ENCODE assay signal across 25 cellular contexts in the genomic region with DNA sequence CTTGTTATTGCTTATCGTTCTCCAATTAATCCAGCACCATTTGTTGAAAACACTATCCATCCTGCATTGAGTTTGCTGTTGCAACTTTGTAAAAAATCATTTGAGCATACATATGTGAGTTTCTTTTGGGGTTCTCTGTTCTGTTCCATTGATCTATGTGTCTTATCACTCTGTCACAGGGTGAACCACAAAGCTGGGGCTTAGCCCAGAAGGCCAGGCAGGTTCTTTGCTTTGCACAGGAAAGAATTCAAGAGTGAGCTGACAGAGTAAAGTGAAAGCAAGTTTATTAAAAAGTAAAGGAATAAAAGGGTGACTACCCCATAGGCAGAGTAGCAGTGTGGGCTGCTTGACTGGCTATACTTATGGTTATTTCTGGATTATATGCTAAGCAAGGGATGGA. TPM values are rescaled to one million over a fixed set of nuclear protein-coding genes. Genes with fewer than 3 reads are reported as not detected.
A peak's percentile ranks its signal among the peaks of the same experiment; 100 is the strongest.
DNase-seq lines count a peak whose midpoint lies in the region; ATAC-seq and TF ChIP-seq lines count a peak whose summit lies in the region.
"Had no signal": no experiment of that assay in that cellular context is flagged by ENCODE, and none has a peak within 500 bp of the region (broad histone marks: within the 10 kb centered on the region; RNA-seq: fewer than 3 reads in every experiment).

No MANE protein-coding gene starts in this region.

- H3K27me3 Mint-ChIP-seq in activated T-cell treated with anti-CD3 and anti-CD28 coated beads, Interleukin-2, amount 50 U/mL, for 24 hours = no peaks in the 10 kb centered on the region
- H3K27me3 Mint-ChIP-seq in activated T-helper 17 cell treated with anti-CD3 and anti-CD28 coated beads, Interleukin-2, amount 50 U/mL, for 72 hours = no peaks in the 10 kb centered on the region
- H3K27me3 Mint-ChIP-seq in naive thymus-derived CD8-positive, alpha-beta T cell = no peaks in the 10 kb centered on the region
- H3K27me3 Mint-ChIP-seq: effector memory CD8-positive, alpha-beta T cell had no signal

- no peak overlapping the region for H3K27ac ChIP-seq in esophagus muscularis mucosa (replicated peaks in 1 of 4)
- H3K27ac ChIP-seq: adrenal gland, BLaER1, breast epithelium, colonic mucosa, neutrophil, psoas muscle, suprapubic skin had no signal

- POLR2A ChIA-PET in naive thymus-derived CD8-positive, alpha-beta T cell (lab: Charles Lee) = interaction anchor here (1.0 kb wide), 1 partner anchor 119 kb away, joined by 4 read pairs; a partner anchor contains a TSS

- peaks cover 28% of the 10 kb centered on the region for H3K36me3 Mint-ChIP-seq in activated T-cell treated with anti-CD3 and anti-CD28 coated beads, Interleukin-2, amount 50 U/mL, for 24 hours (ENCODE audit: low read depth)
- no peaks in the 10 kb centered on the region for H3K36me3 Mint-ChIP-seq in activated T-helper 17 cell treated with anti-CD3 and anti-CD28 coated beads, Interleukin-2, amount 50 U/mL, for 72 hours (ENCODE audit: low read depth)
- H3K36me3 Mint-ChIP-seq in naive thymus-derived CD8-positive, alpha-beta T cell = peaks cover 0 to 7% (median 0%) of the 10 kb centered on the region in 3 donors

- intact Hi-C loops in esophagus muscularis mucosa (cut with DNase I) = no loop called here

- H3K4me3 Mint-ChIP-seq in activated T-cell treated with anti-CD3 and anti-CD28 coated beads, Interleukin-2, amount 50 U/mL, for 24 hours = no peak overlapping the region
- no peak overlapping the region for H3K4me3 Mint-ChIP-seq in activated T-helper 17 cell treated with anti-CD3 and anti-CD28 coated beads, Interleukin-2, amount 50 U/mL, for 72 hours
- peak overlapping the region in 4 of 10 donors; percentile 1 to 19 (median 3) for H3K4me3 Mint-ChIP-seq in naive thymus-derived CD8-positive, alpha-beta T cell
- H3K4me3 Mint-ChIP-seq: activated T-cell treated with anti-CD3 and anti-CD28 coated beads, Interleukin-2, amount 50 U/mL, for 4 hours; effector memory CD8-positive, alpha-beta T cell had no signal

- TF ChIP-seq POLR2A in esophagus muscularis mucosa (IDR thresholded peaks at IDR 0.05; ENCODE audit: low read depth) = no peak

- no peak for DNase-seq in activated T-cell treated with anti-CD3 and anti-CD28 coated beads, Interleukin-2, amount 50 U/mL, for 24 hours
- DNase-seq in activated T-cell treated with anti-CD3 and anti-CD28 coated beads, Interleukin-2, amount 50 U/mL, for 1 hour = no peak
- DNase-seq in Jurkat, Clone E6-1 (ENCODE audit: low read depth, low spot score) = peak; percentile 78
- peak in 3 of 10 donors; percentile 23 to 42 (median 37) for DNase-seq in naive thymus-derived CD8-positive, alpha-beta T cell
- DNase-seq in COLO668 (lab: John Stamatoyannopoulos, UW; ENCODE audit: unreplicated experiment) = no peak
- no peak for DNase-seq in esophagus muscularis mucosa (ENCODE audit: extremely low spot score)
- DNase-seq in iPS-NIHi7 (ENCODE audit: extremely low spot score) = no peak
- DNase-seq: ACHN; activated T-cell treated with anti-CD3 and anti-CD28 coated beads, Interleukin-2, amount 50 U/mL, for 4 hours; adrenal gland; colonic mucosa; DMS 273 treated with DMSO at 0.1 percent for 48 hours; effector memory CD8-positive, alpha-beta T cell; H7; kidney glomerular epithelial cell; NCI-H1694; NCI-H2227 treated with DMSO at 0.1 percent for 48 hours; psoas muscle had no signal

- 82% methylated on average over 1 of the region's 1 CpG for WGBS in esophagus muscularis mucosa

- peaks cover 10% of the 10 kb centered on the region for H3K4me1 Mint-ChIP-seq in activated T-cell treated with anti-CD3 and anti-CD28 coated beads, Interleukin-2, amount 50 U/mL, for 24 hours (ENCODE audit: low read depth)
- peaks cover 5% of the 10 kb centered on the region for H3K4me1 Mint-ChIP-seq in activated T-helper 17 cell treated with anti-CD3 and anti-CD28 coated beads, Interleukin-2, amount 50 U/mL, for 72 hours
- peaks cover 6 to 23% (median 8%) of the 10 kb centered on the region in 4 donors for H3K4me1 Mint-ChIP-seq in naive thymus-derived CD8-positive, alpha-beta T cell

- no peak for TF ChIP-seq CTCF in esophagus muscularis mucosa (IDR thresholded peaks at IDR 0.05)

- H3K27ac Mint-ChIP-seq in activated T-cell treated with anti-CD3 and anti-CD28 coated beads, Interleukin-2, amount 50 U/mL, for 24 hours = peak overlapping the region; percentile 6
- peak overlapping the region; percentile 75 for H3K27ac Mint-ChIP-seq in activated T-helper 17 cell treated with anti-CD3 and anti-CD28 coated beads, Interleukin-2, amount 50 U/mL, for 72 hours
- peak overlapping the region in 9 of 10 donors; percentile 5 to 76 (median 54) for H3K27ac Mint-ChIP-seq in naive thymus-derived CD8-positive, alpha-beta T cell

- no peaks in the 10 kb centered on the region for H3K9me3 ChIP-seq in esophagus muscularis mucosa
- H3K9me3 ChIP-seq: adrenal gland, breast epithelium, colonic mucosa, neutrophil, psoas muscle, suprapubic skin had no signal

- ATAC-seq in activated T-helper 17 cell treated with anti-CD3 and anti-CD28 coated beads, Interleukin-2, amount 50 U/mL, for 72 hours (replicated peaks) = peak; percentile 14
- peak; percentile 61 to 86 for ATAC-seq in naive thymus-derived CD8-positive, alpha-beta T cell
- ATAC-seq: effector memory CD8-positive, alpha-beta T cell; psoas muscle; Right ventricle myocardium inferior had no signal

- no peaks in the 10 kb centered on the region for H3K27me3 ChIP-seq in esophagus muscularis mucosa
- H3K27me3 ChIP-seq: adrenal gland, BLaER1, breast epithelium, colonic mucosa, neutrophil, suprapubic skin had no signal

- no peak for TF ChIP-seq EP300 in esophagus muscularis mucosa (IDR thresholded peaks at IDR 0.05)

- H3K4me1 ChIP-seq in esophagus muscularis mucosa = no peaks in the 10 kb centered on the region
- H3K4me1 ChIP-seq: adrenal gland, BLaER1, breast epithelium, colonic mucosa, psoas muscle, suprapubic skin had no signal

- H3K9me3 Mint-ChIP-seq in activated T-cell treated with anti-CD3 and anti-CD28 coated beads, Interleukin-2, amount 50 U/mL, for 24 hours = no peaks in the 10 kb centered on the region
- H3K9me3 Mint-ChIP-seq in activated T-helper 17 cell treated with anti-CD3 and anti-CD28 coated beads, Interleukin-2, amount 50 U/mL, for 72 hours = no peaks in the 10 kb centered on the region
- no peaks in the 10 kb centered on the region for H3K9me3 Mint-ChIP-seq in naive thymus-derived CD8-positive, alpha-beta T cell
- H3K9me3 Mint-ChIP-seq: activated T-cell treated with anti-CD3 and anti-CD28 coated beads, Interleukin-2, amount 50 U/mL, for 4 hours; effector memory CD8-positive, alpha-beta T cell had no signal

- H3K36me3 ChIP-seq in esophagus muscularis mucosa = peaks cover 0 to 6% (median 0%) of the 10 kb centered on the region in 4 donors
- H3K36me3 ChIP-seq: adrenal gland, breast epithelium, colonic mucosa had no signal

- H3K4me3 ChIP-seq in Jurkat, Clone E6-1 (ENCODE audit: low read length) = no peak overlapping the region
- no peak overlapping the region for H3K4me3 ChIP-seq in esophagus muscularis mucosa
- H3K4me3 ChIP-seq: adrenal gland, BLaER1, breast epithelium, colonic mucosa, lung, psoas muscle, suprapubic skin had no signal

RNA-seq across cellular contexts. Expression of a gene that starts 46.7 kb away (rescaled TPM):
- polyA plus RNA-seq in Jurkat, Clone E6-1 (2012; ENCODE audit: insufficient read depth, insufficient read length) = 77.2 TPM
- 10 to 100 TPM; 43.3 to 51.2 TPM for total RNA-seq in activated T-helper 17 cell treated with anti-CD3 and anti-CD28 coated beads, Interleukin-2, amount 50 U/mL, for 72 hours
- 10 to 100 TPM; 78.3 to 90.1 TPM for total RNA-seq in naive thymus-derived CD8-positive, alpha-beta T cell
- polyA plus RNA-seq in naive thymus-derived CD8-positive, alpha-beta T cell = 100 to 1,000 TPM; 109 to 125 (median 113) TPM
- 10 to 100 TPM; 19.5 to 34.1 (median 24.1) TPM for total RNA-seq in esophagus muscularis mucosa

RNA-seq across cellular contexts. Expression of a gene that starts 51.5 kb away (rescaled TPM):
- not detected for polyA plus RNA-seq in Jurkat, Clone E6-1 (2012; ENCODE audit: insufficient read depth, insufficient read length)
- total RNA-seq in activated T-helper 17 cell treated with anti-CD3 and anti-CD28 coated beads, Interleukin-2, amount 50 U/mL, for 72 hours = under 1 TPM; 0.11 to 0.13 TPM
- total RNA-seq in naive thymus-derived CD8-positive, alpha-beta T cell = under 1 TPM in 1 of 2 experiments, not detected in 1; 0.30 TPM
- polyA plus RNA-seq in naive thymus-derived CD8-positive, alpha-beta T cell = not detected
- total RNA-seq in esophagus muscularis mucosa = under 1 TPM in 1 of 4 donors, not detected in 3; 0.23 TPM
- total RNA-seq: activated T-cell treated with anti-CD3 and anti-CD28 coated beads, Interleukin-2, amount 50 U/mL, for 4 hours; adrenal gland; H7; lung; Right ventricle myocardium inferior; suprapubic skin had no signal
- polyA plus RNA-seq: adrenal gland, lung had no signal

Comparison
In these comparisons a context has a peak if more than half of its experiments do, and no peak if none do; other contexts are left out.
1. H3K27ac Mint-ChIP-seq: peak in every context shown above with its lines; median percentile 75 in activated T-helper 17 cell treated with anti-CD3 and anti-CD28 coated beads, Interleukin-2, amount 50 U/mL, for 72 hours; 54 in naive thymus-derived CD8-positive, alpha-beta T cell; 6 in activated T-cell treated with anti-CD3 and anti-CD28 coated beads, Interleukin-2, amount 50 U/mL, for 24 hours.